In genomic region chr2:113198790-113199612, GRCh38 we compare ENCODE assay signal across 1 cellular context.
TF ChIP-seq lines count a peak whose summit lies in the region.

No MANE protein-coding gene starts in this region.

TF ChIP-seq in HepG2, 621 proteins besides CTCF, POLR2A, EP300 and RAD21 (continued from another document and continues in another):
- TF ChIP-seq ZNF574 (CRISPR knock-in tag; IDR thresholded peaks at IDR 0.05) (peak; percentile 81), ZFP82 (CRISPR knock-in tag; IDR thresholded peaks at IDR 0.05; ENCODE audit: borderline replicate concordance) (no peak), IKZF4 (CRISPR knock-in tag; IDR thresholded peaks at IDR 0.05; ENCODE audit: borderline replicate concordance, low read depth, not compliant biosample characterization) (peak; percentile 74), CENPT (CRISPR knock-in tag; IDR thresholded peaks at IDR 0.05; ENCODE audit: low read depth) (no peak), PHF8 (CRISPR knock-in tag; IDR thresholded peaks at IDR 0.05) (peak; percentile 63), ARID3A (IDR thresholded peaks at IDR 0.05; ENCODE audit: low read depth, low read length) (no peak), KLF12 (CRISPR knock-in tag; IDR thresholded peaks at IDR 0.05; ENCODE audit: borderline replicate concordance) (no peak), ERF (CRISPR knock-in tag; IDR thresholded peaks at IDR 0.05) (no peak; the same call in none of the 2 replicates), GPBP1L1 (CRISPR knock-in tag; IDR thresholded peaks at IDR 0.05) (no peak), KLF11 (CRISPR knock-in tag; IDR thresholded peaks at IDR 0.05) (no peak), TIGD3 (CRISPR knock-in tag; IDR thresholded peaks at IDR 0.05; ENCODE audit: borderline replicate concordance) (no peak), MYC (CRISPR knock-in tag; IDR thresholded peaks at IDR 0.05; ENCODE audit: borderline replicate concordance) (peak; percentile 97), ZNF280B (CRISPR knock-in tag; IDR thresholded peaks at IDR 0.05; ENCODE audit: borderline replicate concordance) (peak; percentile 57), ZSCAN25 (CRISPR knock-in tag; IDR thresholded peaks at IDR 0.05) (peak; percentile 88; the same call in 1 of the 2 replicates), ZNF383 (CRISPR knock-in tag; IDR thresholded peaks at IDR 0.05; ENCODE audit: borderline replicate concordance) (peak; percentile 85; the same call in 1 of the 2 replicates), ZFP37 (CRISPR knock-in tag; IDR thresholded peaks at IDR 0.05; ENCODE audit: borderline replicate concordance) (no peak), ZNF879 (CRISPR knock-in tag; IDR thresholded peaks at IDR 0.05) (no peak; the same call in 1 of the 2 replicates), ZNF484 (CRISPR knock-in tag; IDR thresholded peaks at IDR 0.05; ENCODE audit: borderline replicate concordance, low read depth) (no peak), KAT8 (CRISPR knock-in tag; IDR thresholded peaks at IDR 0.05) (peak; percentile 55), ELF1 (CRISPR knock-in tag; IDR thresholded peaks at IDR 0.05) (no peak), ZNF503 (CRISPR knock-in tag; IDR thresholded peaks at IDR 0.05) (no peak; the same call in 1 of the 2 replicates), SMYD3 (CRISPR knock-in tag; IDR thresholded peaks at IDR 0.05) (no peak), NR2C2 (CRISPR knock-in tag; IDR thresholded peaks at IDR 0.05; ENCODE audit: borderline replicate concordance) (peak; percentile 59; the same call in 1 of the 2 replicates), ZNF230 (CRISPR knock-in tag; IDR thresholded peaks at IDR 0.05) (peak; percentile 79; the same call in 1 of the 2 replicates), HDAC6 (IDR thresholded peaks at IDR 0.05; ENCODE audit: low read depth, low read length) (no peak), RBM39 (IDR thresholded peaks at IDR 0.05; ENCODE audit: low read depth, low read length, poor library complexity, severe bottlenecking) (peak; percentile 46), KLF6 (CRISPR knock-in tag; IDR thresholded peaks at IDR 0.05) (peak; percentile 80; the same call in 1 of the 2 replicates), HNRNPH1 (optimal IDR thresholded peaks at IDR 0.05; ENCODE audit: low read depth, low read length) (no peak), ATF6 (CRISPR knock-in tag; conservative IDR thresholded peaks at IDR 0.05) (no peak), ZNF251 (CRISPR knock-in tag; IDR thresholded peaks at IDR 0.05) (no peak), CBX2 (IDR thresholded peaks at IDR 0.05; ENCODE audit: low read depth, low read length) (no peak), CBX2 (CRISPR knock-in tag; IDR thresholded peaks at IDR 0.05; ENCODE audit: low read depth) (no peak), ZFP91 (CRISPR knock-in tag; IDR thresholded peaks at IDR 0.05; ENCODE audit: borderline replicate concordance) (peak; percentile 97), KDM2A (CRISPR knock-in tag; IDR thresholded peaks at IDR 0.05; ENCODE audit: borderline replicate concordance, low read depth) (peak; percentile 98), ZBTB33 (CRISPR knock-in tag; IDR thresholded peaks at IDR 0.05) (peak; percentile 55), ZNF598 (CRISPR knock-in tag; IDR thresholded peaks at IDR 0.05; ENCODE audit: borderline replicate concordance) (peak; percentile 87; the same call in 1 of the 2 replicates), ZHX1 (CRISPR knock-in tag; IDR thresholded peaks at IDR 0.05; ENCODE audit: low read depth) (peak; percentile 74), GZF1 (CRISPR knock-in tag; IDR thresholded peaks at IDR 0.05) (peak; percentile 19; the same call in 1 of the 2 replicates), KDM5B (CRISPR knock-in tag; IDR thresholded peaks at IDR 0.05; ENCODE audit: borderline replicate concordance) (no peak; the same call in 1 of the 2 replicates), RBAK (CRISPR knock-in tag; IDR thresholded peaks at IDR 0.05) (no peak), ZNF17 (CRISPR knock-in tag; IDR thresholded peaks at IDR 0.05) (no peak), TCF7L2 (IDR thresholded peaks at IDR 0.05; ENCODE audit: low read depth, low read length) (no peak)
